ENCODE assay signal across 14 cellular contexts in genomic region chr1:61142726-61143500, GRCh38.
A peak's percentile ranks its signal among the peaks of the same experiment; 100 is the strongest.
DNase-seq lines count a peak whose midpoint lies in the region; ATAC-seq and TF ChIP-seq lines count a peak whose summit lies in the region.
"Had no signal": no experiment of that assay in that cellular context is flagged by ENCODE, and none has a peak within 500 bp of the region (broad histone marks: within the 10 kb centered on the region; RNA-seq: fewer than 3 reads in every experiment).

No MANE protein-coding gene starts in this region.

- WGBS in psoas muscle, 3 donors: 72 to 83% (median 74%) methylated on average over 11 of the region's 11 CpGs

- H3K27me3 ChIP-seq in dorsolateral prefrontal cortex: no peaks in the 10 kb centered on the region
- H3K27me3 ChIP-seq in psoas muscle (ENCODE audit: insufficient read depth in 3 of 3, low read length in 2 of 3): no peaks in the 10 kb centered on the region
- H3K27me3 ChIP-seq in effector memory CD4-positive, alpha-beta T cell (replicated peaks; ENCODE audit: control insufficient read depth, insufficient read depth, low read length, poor library complexity, severe bottlenecking): no peaks in the 10 kb centered on the region

- no peaks in the 10 kb centered on the region for H3K36me3 Mint-ChIP-seq in activated CD4-positive, alpha-beta memory T cell treated with anti-CD3 and anti-CD28 coated beads for 36 hours
- H3K36me3 Mint-ChIP-seq: stimulated activated naive B cell treated with anti-CD40 and anti-IgM and Interleukin-4, amounts not matched to agents 10 μg/mL and 1 μg/mL and 100 μg/mL, for 72 hours had no signal

- TF ChIP-seq CTCF in dorsolateral prefrontal cortex (IDR thresholded peaks at IDR 0.05 in 54 of 56, conservative IDR thresholded peaks at IDR 0.05 in 2 of 56; ENCODE audit: low read depth in 1 of 56, partially characterized antibody in 56 of 56) (no peak), psoas muscle (IDR thresholded peaks at IDR 0.05) (no peak)

- H3K36me3 ChIP-seq in psoas muscle (ENCODE audit: insufficient read depth in 1 of 2, low read depth in 1 of 2): no peaks in the 10 kb centered on the region
- H3K36me3 ChIP-seq in effector memory CD4-positive, alpha-beta T cell (ENCODE audit: control insufficient read depth, insufficient read depth, low read length): no peaks in the 10 kb centered on the region

- H3K27ac ChIP-seq in dorsolateral prefrontal cortex: peak overlapping the region in 50 of 59 donors; percentile 2 to 82 (median 52)
- peak overlapping the region; percentile 88 for H3K27ac ChIP-seq in psoas muscle
- no peak overlapping the region for H3K27ac ChIP-seq in effector memory CD4-positive, alpha-beta T cell (ENCODE audit: insufficient read depth, low read length, poor library complexity, severe bottlenecking)

- CTCF ChIA-PET in activated CD4-positive, alpha-beta memory T cell treated with anti-CD3 and anti-CD28 coated beads for 36 hours (lab: Charles Lee): no interaction called here

- POLR2A ChIA-PET in activated CD4-positive, alpha-beta memory T cell treated with anti-CD3 and anti-CD28 coated beads for 36 hours (lab: Charles Lee): no interaction called here

- no peaks in the 10 kb centered on the region for H3K4me1 Mint-ChIP-seq in activated CD4-positive, alpha-beta memory T cell treated with anti-CD3 and anti-CD28 coated beads for 36 hours (ENCODE audit: low read depth)
- H3K4me1 Mint-ChIP-seq: stimulated activated naive B cell treated with anti-CD40 and anti-IgM and Interleukin-4, amounts not matched to agents 10 μg/mL and 1 μg/mL and 100 μg/mL, for 72 hours had no signal

- H3K27me3 Mint-ChIP-seq in activated CD4-positive, alpha-beta memory T cell treated with anti-CD3 and anti-CD28 coated beads for 36 hours: no peaks in the 10 kb centered on the region
- H3K27me3 Mint-ChIP-seq: effector memory CD8-positive, alpha-beta T cell; stimulated activated naive B cell treated with anti-CD40 and anti-IgM and Interleukin-4, amounts not matched to agents 10 μg/mL and 1 μg/mL and 100 μg/mL, for 72 hours had no signal

- no peaks in the 10 kb centered on the region for H3K9me3 ChIP-seq in psoas muscle
- no peaks in the 10 kb centered on the region for H3K9me3 ChIP-seq in effector memory CD4-positive, alpha-beta T cell (ENCODE audit: control insufficient read depth, low read length)
- H3K9me3 ChIP-seq: Caco-2 had no signal

- peak in 3 of 4 donors; percentile 13 to 24 (median 14) for ATAC-seq in psoas muscle
- ATAC-seq: effector memory CD8-positive, alpha-beta T cell; stimulated activated naive B cell treated with anti-CD40 and anti-IgM and Interleukin-4, amounts not matched to agents 10 μg/mL and 1 μg/mL and 100 μg/mL, for 72 hours had no signal

- peak; percentile 31 for DNase-seq in G401 (ENCODE audit: low spot score)
- peak; percentile 90 for DNase-seq in NCI-H69 (lab: John Stamatoyannopoulos, UW)
- peak in 2 of 10 donors; percentile 16 to 32 for DNase-seq in dorsolateral prefrontal cortex
- no peak for DNase-seq in psoas muscle
- no peak for DNase-seq in NCI-H1436 treated with DMSO at 0.1 percent for 48 hours (lab: John Stamatoyannopoulos, UW)
- DNase-seq in cerebellum (ENCODE audit: low spot score): no peak
- no peak for DNase-seq in effector memory CD4-positive, alpha-beta T cell
- no peak for DNase-seq in activated CD4-positive, alpha-beta memory T cell treated with anti-CD3 and anti-CD28 coated beads for 36 hours
- DNase-seq: activated CD4-positive, alpha-beta T cell treated with anti-CD3 and anti-CD28 coated beads for 4 hours; Caco-2; effector memory CD8-positive, alpha-beta T cell; NCI-H1436; stimulated activated CD4-positive, alpha-beta T cell treated with anti-CD3 and anti-CD28 coated beads, Interleukin-15, amount 100 ng/mL, for 24 hours; stimulated activated naive B cell treated with anti-CD40 and anti-IgM and Interleukin-4, amounts not matched to agents 10 μg/mL and 1 μg/mL and 100 μg/mL, for 72 hours had no signal

- H3K4me3 ChIP-seq in dorsolateral prefrontal cortex: peak overlapping the region in 1 of 59 donors; percentile 5
- no peak overlapping the region for H3K4me3 ChIP-seq in psoas muscle
- H3K4me3 ChIP-seq in effector memory CD4-positive, alpha-beta T cell (ENCODE audit: insufficient read depth, low read depth, low read length, poor library complexity, severe bottlenecking): no peak overlapping the region

- no peak overlapping the region for H3K27ac Mint-ChIP-seq in activated CD4-positive, alpha-beta memory T cell treated with anti-CD3 and anti-CD28 coated beads for 36 hours
- H3K27ac Mint-ChIP-seq: stimulated activated naive B cell treated with anti-CD40 and anti-IgM and Interleukin-4, amounts not matched to agents 10 μg/mL and 1 μg/mL and 100 μg/mL, for 72 hours had no signal

- H3K9me3 Mint-ChIP-seq in activated CD4-positive, alpha-beta memory T cell treated with anti-CD3 and anti-CD28 coated beads for 36 hours: no peaks in the 10 kb centered on the region
- H3K9me3 Mint-ChIP-seq: effector memory CD8-positive, alpha-beta T cell; stimulated activated naive B cell treated with anti-CD40 and anti-IgM and Interleukin-4, amounts not matched to agents 10 μg/mL and 1 μg/mL and 100 μg/mL, for 72 hours had no signal

- H3K4me1 ChIP-seq in psoas muscle: peaks cover 45% of the 10 kb centered on the region
- no peaks in the 10 kb centered on the region for H3K4me1 ChIP-seq in effector memory CD4-positive, alpha-beta T cell (ENCODE audit: control insufficient read depth, insufficient read depth, low read length, poor library complexity, severe bottlenecking)

- in situ Hi-C loops in G401 (cut with HindIII; ENCODE audit: low sequenced_read_pairs): no loop called here

- intact Hi-C loops in dorsolateral prefrontal cortex (cut with DNase I): no loop called here
- intact Hi-C loops in psoas muscle (cut with DNase I): loop anchor here in 1 of 2 donors (5.0 kb wide), 1 partner anchor 39 kb away; no protein-coding TSS in a partner anchor
- intact Hi-C loops in activated CD4-positive, alpha-beta memory T cell treated with anti-CD3 and anti-CD28 coated beads for 36 hours (cut with micrococcal nuclease): no loop called here

- H3K4me3 Mint-ChIP-seq in activated CD4-positive, alpha-beta memory T cell treated with anti-CD3 and anti-CD28 coated beads for 36 hours: no peak overlapping the region
- H3K4me3 Mint-ChIP-seq: effector memory CD8-positive, alpha-beta T cell; stimulated activated naive B cell treated with anti-CD40 and anti-IgM and Interleukin-4, amounts not matched to agents 10 μg/mL and 1 μg/mL and 100 μg/mL, for 72 hours had no signal

Comparison
In these comparisons a context has a peak if more than half of its experiments do, and no peak if none do; other contexts are left out.
1. DNase-seq: peak in G401 (single experiment) and NCI-H69 (single experiment); none in psoas muscle (0 of 2), NCI-H1436 treated with DMSO at 0.1 percent for 48 hours (single experiment), cerebellum (single experiment), effector memory CD4-positive, alpha-beta T cell (0 of 3) and activated CD4-positive, alpha-beta memory T cell treated with anti-CD3 and anti-CD28 coated beads for 36 hours (single experiment).